Comparison of ENCODE assay signal across 8 cellular contexts in genomic region chr12:23949212-23950010, GRCh38. TPM values are rescaled to one million over a fixed set of nuclear protein-coding genes. Genes with fewer than 3 reads are reported as not detected.
DNase-seq lines count a peak whose midpoint lies in the region; ATAC-seq and TF ChIP-seq lines count a peak whose summit lies in the region.

TSS of gene SOX5 (minus strand) at chr12:23949670. CDS start at chr12:23949601, 69 bp downstream.

- H3K4me2 ChIP-seq in mesendoderm (ENCODE audit: low read length) = peak within 1 kb of the TSS; percentile 89

- H3K4me1 ChIP-seq in endodermal cell (ENCODE audit: control insufficient read depth, insufficient read depth, low read length) (peaks cover 3% of the 10 kb centered on the region), mesendoderm (ENCODE audit: control insufficient read depth, low read depth, low read length) (peaks cover 4% of the 10 kb centered on the region), vagina (peaks cover 17% of the 10 kb centered on the region)

- no peaks in the 10 kb centered on the region for H3K79me2 ChIP-seq in mesendoderm (ENCODE audit: control insufficient read depth, insufficient read depth, low read length)

- H3K4me3 Mint-ChIP-seq in endodermal cell = no peak within 1 kb of the TSS
- no peak within 1 kb of the TSS for H3K4me3 Mint-ChIP-seq in activated T-helper 17 cell treated with anti-CD3 and anti-CD28 coated beads, Interleukin-2, amount 50 U/mL, for 72 hours

- no peaks in the 10 kb centered on the region for H3K27me3 Mint-ChIP-seq in endodermal cell (ENCODE audit: insufficient read depth)
- no peaks in the 10 kb centered on the region for H3K27me3 Mint-ChIP-seq in activated T-helper 17 cell treated with anti-CD3 and anti-CD28 coated beads, Interleukin-2, amount 50 U/mL, for 72 hours

- H3K27me3 ChIP-seq in endodermal cell (ENCODE audit: control insufficient read depth, insufficient read depth, low read length, poor library complexity, severe bottlenecking) (no peaks in the 10 kb centered on the region), mesendoderm (ENCODE audit: insufficient read depth, low read length, poor library complexity) (no peaks in the 10 kb centered on the region), vagina (no peaks in the 10 kb centered on the region)

- no peak for TF ChIP-seq POLR2A in vagina (IDR thresholded peaks at IDR 0.05)

- no peaks in the 10 kb centered on the region for H3K9me3 Mint-ChIP-seq in endodermal cell
- no peaks in the 10 kb centered on the region for H3K9me3 Mint-ChIP-seq in activated T-helper 17 cell treated with anti-CD3 and anti-CD28 coated beads, Interleukin-2, amount 50 U/mL, for 72 hours

- no peak within 1 kb of the TSS for H3K4ac ChIP-seq in mesendoderm (ENCODE audit: low read depth, low read length)

- H2BK120ac ChIP-seq in mesendoderm (ENCODE audit: low read depth, low read length) = no peak within 1 kb of the TSS

- no peak within 1 kb of the TSS for H2AK5ac ChIP-seq in mesendoderm (ENCODE audit: low read length)

- no peak for ATAC-seq in HG02678 (IDR thresholded peaks at IDR 0.05; ENCODE audit: unreplicated experiment)
- ATAC-seq in activated T-helper 17 cell treated with anti-CD3 and anti-CD28 coated beads, Interleukin-2, amount 50 U/mL, for 72 hours (replicated peaks) = no peak

- intact Hi-C loops in vagina (cut with DNase I) = no loop called here

- H3K36me3 Mint-ChIP-seq in endodermal cell (ENCODE audit: low read depth) = no peaks in the 10 kb centered on the region
- H3K36me3 Mint-ChIP-seq in activated T-helper 17 cell treated with anti-CD3 and anti-CD28 coated beads, Interleukin-2, amount 50 U/mL, for 72 hours (ENCODE audit: low read depth) = no peaks in the 10 kb centered on the region

- whole genome bisulfite sequencing in endodermal cell (ENCODE audit: insufficient coverage in 1 of 2, insufficient read length in 1 of 2), 2 experiments = 9 to 16% methylated on average over 11 to 12 of the region's 12 CpGs
- WGBS in mesendoderm (ENCODE audit: extremely low coverage, insufficient coverage, low lambda C conversion rate) = no CpG with 5 or more reads among the region's 12 CpGs

- H3K9me3 ChIP-seq in endodermal cell (ENCODE audit: control insufficient read depth, low read length) (no peaks in the 10 kb centered on the region), vagina (no peaks in the 10 kb centered on the region)

- H3K27ac ChIP-seq in endodermal cell (ENCODE audit: low read depth, low read length) (peak within 1 kb of the TSS; percentile 77), mesendoderm (ENCODE audit: low read depth, low read length) (peak within 1 kb of the TSS; percentile 42), vagina (no peak within 1 kb of the TSS)

- no peak within 1 kb of the TSS for H2BK5ac ChIP-seq in mesendoderm (ENCODE audit: low read length)

- no peak within 1 kb of the TSS for H2BK15ac ChIP-seq in mesendoderm (replicated peaks; ENCODE audit: low read depth)

- no peak within 1 kb of the TSS for H4K8ac ChIP-seq in mesendoderm (ENCODE audit: low read depth, low read length)

- peaks cover 20% of the 10 kb centered on the region for H3K4me1 Mint-ChIP-seq in endodermal cell
- H3K4me1 Mint-ChIP-seq in activated T-helper 17 cell treated with anti-CD3 and anti-CD28 coated beads, Interleukin-2, amount 50 U/mL, for 72 hours = no peaks in the 10 kb centered on the region

- no peak within 1 kb of the TSS for H4K5ac ChIP-seq in mesendoderm (ENCODE audit: low read length)

- H3K9ac ChIP-seq in endodermal cell (ENCODE audit: extremely low read depth, low read length, poor library complexity, severe bottlenecking) = peak within 1 kb of the TSS; percentile 21
- H3K9ac ChIP-seq in mesendoderm (ENCODE audit: low read length) = peak within 1 kb of the TSS; percentile 56

- TF ChIP-seq CTCF in endodermal cell (conservative IDR thresholded peaks at IDR 0.05) (no peak), vagina (IDR thresholded peaks at IDR 0.05) (no peak)

- DNase-seq in D341Med (ENCODE audit: low spot score) (peak; percentile 28), NCI-H446 (lab: John Stamatoyannopoulos, UW) (peak; percentile 76 to 78), endodermal cell (peak; percentile 85), mesendoderm (peak; percentile 90), vagina (ENCODE audit: extremely low spot score in 2 of 2) (no peak), epidermal melanocyte (ENCODE audit: insufficient read length, low spot score) (no peak)

- H3K56ac ChIP-seq in mesendoderm (ENCODE audit: low read length) = peak within 1 kb of the TSS; percentile 82

- H3K4me3 ChIP-seq in endodermal cell (ENCODE audit: low read length) (peak within 1 kb of the TSS; percentile 85), mesendoderm (ENCODE audit: low read length) (peak within 1 kb of the TSS; percentile 30), vagina (peak within 1 kb of the TSS; percentile 38 to 40)

- H3K36me3 ChIP-seq in endodermal cell (ENCODE audit: control insufficient read depth, insufficient read depth, low read length) (no peaks in the 10 kb centered on the region), mesendoderm (ENCODE audit: control insufficient read depth, insufficient read depth, low read length) (no peaks in the 10 kb centered on the region), vagina (no peaks in the 10 kb centered on the region)

- peak within 1 kb of the TSS; percentile 28 for H3K18ac ChIP-seq in mesendoderm (ENCODE audit: low read length)

- H3K27ac Mint-ChIP-seq in endodermal cell = no peak within 1 kb of the TSS
- no peak within 1 kb of the TSS for H3K27ac Mint-ChIP-seq in activated T-helper 17 cell treated with anti-CD3 and anti-CD28 coated beads, Interleukin-2, amount 50 U/mL, for 72 hours

- H3K23ac ChIP-seq in mesendoderm (ENCODE audit: low read length) = no peak within 1 kb of the TSS

- H3K79me1 ChIP-seq in mesendoderm (ENCODE audit: low read length) = no peaks in the 10 kb centered on the region

RNA-seq across cellular contexts. Expression of gene SOX5, which starts in this region (rescaled TPM):
- 10 to 100 TPM in 1 of 2 donors, 1 to 10 TPM in 1; 6.8 to 30.7 TPM for total RNA-seq in endodermal cell
- polyA plus RNA-seq in endodermal cell (2013, experiment 1 of 2) = 17.8 TPM
- polyA plus RNA-seq in endodermal cell (2013, experiment 2 of 2) = 19.7 TPM
- 0.97 TPM for polyA plus RNA-seq in mesendoderm (2013, experiment 1 of 2)
- polyA plus RNA-seq in mesendoderm (2013, experiment 2 of 2) = 1.1 TPM
- 21.1 TPM for total RNA-seq in vagina
- total RNA-seq in activated T-helper 17 cell treated with anti-CD3 and anti-CD28 coated beads, Interleukin-2, amount 50 U/mL, for 72 hours = 1 to 10 TPM; 1.4 to 7.9 TPM

Comparison
In these comparisons a context has a peak if more than half of its experiments do, and no peak if none do; other contexts are left out.
1. DNase-seq: peak in D341Med (single experiment), NCI-H446 (2 of 2), endodermal cell (single experiment) and mesendoderm (single experiment); none in vagina (0 of 2) and epidermal melanocyte (single experiment).
2. H3K4me3 ChIP-seq: peak in every context shown above with its lines; median percentile 85 in endodermal cell; 39 in vagina; 30 in mesendoderm.